Comparison of ENCODE assay signal across 11 cellular contexts in the genomic region with DNA sequence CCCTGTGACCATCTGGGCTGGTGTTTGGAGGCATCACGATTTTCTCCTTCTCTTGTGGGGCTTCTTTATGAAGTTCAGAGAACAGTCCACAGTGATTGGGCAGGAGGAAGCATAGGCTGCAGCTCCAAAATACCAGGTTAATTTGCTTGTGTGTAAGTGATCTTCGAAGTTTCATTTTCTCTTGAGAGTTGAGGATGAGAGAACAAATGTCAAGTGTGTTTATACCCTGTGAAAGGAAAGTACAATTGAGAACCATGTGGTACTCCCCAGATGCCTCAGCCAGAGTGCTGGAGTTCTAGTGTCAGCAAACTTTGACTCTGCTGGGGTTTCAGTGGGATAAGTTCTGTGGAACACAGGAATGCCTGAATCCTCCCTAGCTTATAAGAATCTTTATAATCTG.
DNase-seq lines count a peak whose midpoint lies in the region; ATAC-seq and TF ChIP-seq lines count a peak whose summit lies in the region.
"Had no signal": no experiment of that assay in that cellular context is flagged by ENCODE, and none has a peak within 500 bp of the region (broad histone marks: within the 10 kb centered on the region; RNA-seq: fewer than 3 reads in every experiment).

No MANE protein-coding gene starts in this region.

- CTCF ChIA-PET in OCI-LY7 (lab: Charles Lee; ENCODE audit: unreplicated experiment) = no interaction called here

- H3K4me1 ChIP-seq in neural progenitor cell (peaks cover 9% of the 10 kb centered on the region), OCI-LY7 (ENCODE audit: insufficient read depth, low read length, poor library complexity, severe bottlenecking) (no peaks in the 10 kb centered on the region)

- BruUV-seq in OCI-LY7 (replicated peaks; lab: Mats Ljungman, UMichigan) = no TSS peak

- peaks cover 62% of the 10 kb centered on the region for H3K27me3 ChIP-seq in neural progenitor cell

- no peak for DNase-seq in activated T-helper 1 cell treated with anti-CD3 and anti-CD28 coated beads, Interleukin-12 subunit alpha, Interleukin-12 subunit beta, Interleukin-2, Interleukin-4 antibody, amounts not matched to agents 30 ng/mL and 10 ng/mL and 1 ng/mL, durations not matched to agents 14 hours and 24 hours and 36 hours (ENCODE audit: low spot score)
- DNase-seq in RPMI8226 = no peak
- no peak for DNase-seq in neural progenitor cell (ENCODE audit: low spot score)
- no peak for DNase-seq in OCI-LY7 (ENCODE audit: low spot score)
- DNase-seq in NCI-H2196 treated with DMSO at 0.1 percent for 48 hours (lab: John Stamatoyannopoulos, UW; ENCODE audit: unreplicated experiment) = no peak
- DNase-seq: anterior cingulate cortex, NCI-H1048 had no signal

- no peak overlapping the region for H2AFZ ChIP-seq in neural progenitor cell (replicated peaks)
- H2AFZ ChIP-seq in OCI-LY7 (ENCODE audit: low read length) = no peak overlapping the region

- H3K79me2 ChIP-seq in neural progenitor cell (ENCODE audit: low read depth) = no peaks in the 10 kb centered on the region
- H3K79me2 ChIP-seq in OCI-LY7 (ENCODE audit: insufficient read depth, low read depth, low read length) = no peaks in the 10 kb centered on the region
- H3K79me2 ChIP-seq: parathyroid adenoma had no signal

- H3K36me3 Mint-ChIP-seq in activated T-helper 1 cell treated with anti-CD3 and anti-CD28 coated beads, Interleukin-12 subunit alpha, Interleukin-12 subunit beta, Interleukin-2, Interleukin-4 antibody, amounts not matched to agents 30 ng/mL and 10 ng/mL and 1 ng/mL, durations not matched to agents 14 hours and 24 hours and 36 hours (ENCODE audit: low read depth) = peaks cover 2% of the 10 kb centered on the region
- no peaks in the 10 kb centered on the region for H3K36me3 Mint-ChIP-seq in neural progenitor cell

- H4K20me1 ChIP-seq in neural progenitor cell (ENCODE audit: low read depth) (no peaks in the 10 kb centered on the region), OCI-LY7 (ENCODE audit: insufficient read depth, low read length) (no peaks in the 10 kb centered on the region)

- no peaks in the 10 kb centered on the region for H3K9me3 Mint-ChIP-seq in activated T-helper 1 cell treated with anti-CD3 and anti-CD28 coated beads, Interleukin-12 subunit alpha, Interleukin-12 subunit beta, Interleukin-2, Interleukin-4 antibody, amounts not matched to agents 30 ng/mL and 10 ng/mL and 1 ng/mL, durations not matched to agents 14 hours and 24 hours and 36 hours
- no peaks in the 10 kb centered on the region for H3K9me3 Mint-ChIP-seq in neural progenitor cell

- H3K27me3 Mint-ChIP-seq in activated T-helper 1 cell treated with anti-CD3 and anti-CD28 coated beads, Interleukin-12 subunit alpha, Interleukin-12 subunit beta, Interleukin-2, Interleukin-4 antibody, amounts not matched to agents 30 ng/mL and 10 ng/mL and 1 ng/mL, durations not matched to agents 14 hours and 24 hours and 36 hours (ENCODE audit: insufficient read depth) = no peaks in the 10 kb centered on the region
- peaks cover 14% of the 10 kb centered on the region for H3K27me3 Mint-ChIP-seq in neural progenitor cell (ENCODE audit: insufficient read depth, low read depth)

- peak overlapping the region; percentile 31 for H3K27ac Mint-ChIP-seq in activated T-helper 1 cell treated with anti-CD3 and anti-CD28 coated beads, Interleukin-12 subunit alpha, Interleukin-12 subunit beta, Interleukin-2, Interleukin-4 antibody, amounts not matched to agents 30 ng/mL and 10 ng/mL and 1 ng/mL, durations not matched to agents 14 hours and 24 hours and 36 hours
- H3K27ac Mint-ChIP-seq in neural progenitor cell = no peak overlapping the region

- H3K36me3 ChIP-seq in neural progenitor cell (no peaks in the 10 kb centered on the region), OCI-LY7 (ENCODE audit: insufficient read depth, low read length) (no peaks in the 10 kb centered on the region)

- H3K9me2 ChIP-seq in OCI-LY7 (ENCODE audit: insufficient read depth, low read length) = no peaks in the 10 kb centered on the region

- H3K4me1 Mint-ChIP-seq in activated T-helper 1 cell treated with anti-CD3 and anti-CD28 coated beads, Interleukin-12 subunit alpha, Interleukin-12 subunit beta, Interleukin-2, Interleukin-4 antibody, amounts not matched to agents 30 ng/mL and 10 ng/mL and 1 ng/mL, durations not matched to agents 14 hours and 24 hours and 36 hours (ENCODE audit: low read depth) = peaks cover 28% of the 10 kb centered on the region
- H3K4me1 Mint-ChIP-seq in neural progenitor cell = peaks cover 20% of the 10 kb centered on the region

- peaks cover 16% of the 10 kb centered on the region for H3F3A ChIP-seq in neural progenitor cell (ENCODE audit: low read depth)

- intact Hi-C loops in activated T-helper 1 cell treated with anti-CD3 and anti-CD28 coated beads, Interleukin-12 subunit alpha, Interleukin-12 subunit beta, Interleukin-2, Interleukin-4 antibody, amounts not matched to agents 30 ng/mL and 10 ng/mL and 1 ng/mL, durations not matched to agents 14 hours and 24 hours and 36 hours (cut with micrococcal nuclease) = loop anchor here (2.0 kb wide), 2 partner anchors 18 to 20 kb away; no protein-coding TSS in a partner anchor
- intact Hi-C loops in OCI-LY7 (cut with micrococcal nuclease; ENCODE audit: unreplicated experiment) = no loop called here

- H3K9ac ChIP-seq in neural progenitor cell = no peak overlapping the region
- H3K9ac ChIP-seq: parathyroid adenoma had no signal

- H3K4me3 Mint-ChIP-seq in activated T-helper 1 cell treated with anti-CD3 and anti-CD28 coated beads, Interleukin-12 subunit alpha, Interleukin-12 subunit beta, Interleukin-2, Interleukin-4 antibody, amounts not matched to agents 30 ng/mL and 10 ng/mL and 1 ng/mL, durations not matched to agents 14 hours and 24 hours and 36 hours = no peak overlapping the region
- H3K4me3 Mint-ChIP-seq in neural progenitor cell = no peak overlapping the region

- POLR2A ChIA-PET in OCI-LY7 (lab: Charles Lee) = no interaction called here

- H3K4me2 ChIP-seq in neural progenitor cell (no peak overlapping the region), OCI-LY7 (ENCODE audit: low read length) (no peak overlapping the region)

- no peak for TF ChIP-seq CTCF in neural progenitor cell (IDR thresholded peaks at IDR 0.05)
- TF ChIP-seq CTCF in OCI-LY7 (conservative IDR thresholded peaks at IDR 0.05; ENCODE audit: low read length) = no peak

- ATAC-seq in GM18858 (IDR thresholded peaks at IDR 0.05; ENCODE audit: unreplicated experiment) (peak; percentile 84), GM21360 (IDR thresholded peaks at IDR 0.05; ENCODE audit: unreplicated experiment) (peak; percentile 79), HG03060 (IDR thresholded peaks at IDR 0.05; ENCODE audit: low read depth, unreplicated experiment) (peak; percentile 87)

- H3K9me3 ChIP-seq in neural progenitor cell (ENCODE audit: low read depth) = no peaks in the 10 kb centered on the region
- H3K9me3 ChIP-seq in OCI-LY7 (ENCODE audit: low read length) = no peaks in the 10 kb centered on the region

- no peak overlapping the region for H3K4me3 ChIP-seq in neural progenitor cell
- H3K4me3 ChIP-seq in OCI-LY7 (ENCODE audit: low read depth, low read length, poor library complexity, severe bottlenecking) = no peak overlapping the region

- no peak overlapping the region for H3K27ac ChIP-seq in neural progenitor cell
- no peak overlapping the region for H3K27ac ChIP-seq in OCI-LY7 (ENCODE audit: low read depth, low read length, poor library complexity, severe bottlenecking)
- H3K27ac ChIP-seq: parathyroid adenoma had no signal
